Comparison of ENCODE assay signal across 28 cellular contexts in the genomic region with DNA sequence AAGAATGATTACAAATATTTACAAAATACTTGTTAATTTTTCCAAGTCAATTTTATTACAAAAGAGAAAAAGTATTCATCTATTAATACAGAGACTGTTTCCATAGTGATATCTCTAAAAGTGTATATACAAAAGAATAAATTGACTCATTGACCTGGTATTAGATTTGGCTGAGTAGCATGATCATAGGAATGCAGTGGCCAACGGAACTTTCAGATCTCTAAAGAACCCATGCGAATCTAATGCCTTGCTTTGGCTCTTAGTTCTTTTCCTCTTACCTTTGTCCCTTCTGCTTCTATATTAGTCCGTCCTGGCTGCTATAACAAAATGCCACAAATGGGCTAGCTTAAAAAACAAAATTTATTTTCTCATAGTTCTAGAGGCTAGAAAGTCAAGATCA.
"Had no signal": no experiment of that assay in that cellular context is flagged by ENCODE, and none has a peak within 500 bp of the region (broad histone marks: within the 10 kb centered on the region; RNA-seq: fewer than 3 reads in every experiment).

No MANE protein-coding gene starts in this region.

- H3K27ac ChIP-seq: ascending aorta, colonic mucosa, dorsolateral prefrontal cortex, foreskin keratinocyte, gastrocnemius medialis, heart left ventricle, VCaP had no signal

- DNase-seq: activated CD4-positive, alpha-beta memory T cell treated with anti-CD3 and anti-CD28 coated beads, Interleukin-2, amount 10 ng/mL, durations not matched to agents 7 days and 5 days; activated CD4-positive, alpha-beta T cell treated with anti-CD3 and anti-CD28 coated beads for 1 hour; activated CD4-positive, alpha-beta T cell treated with anti-CD3 and anti-CD28 coated beads for 4 hours; activated CD4-positive, alpha-beta T cell treated with anti-CD3 and anti-CD28 coated beads, Interleukin-2, amount 10 ng/mL, durations not matched to agents 7 days and 5 days; activated CD4-positive, alpha-beta T cell treated with anti-CD3 and anti-CD28 coated beads, Interleukin-2, amount 50 U/mL, for 4 hours; activated CD8-positive, alpha-beta memory T cell treated with anti-CD3 and anti-CD28 coated beads, Interleukin-2, amount 50 U/mL, for 48 hours; activated gamma-delta T cell; activated naive CD4-positive, alpha-beta T cell; activated naive CD4-positive, alpha-beta T cell treated with anti-CD3 and anti-CD28 coated beads, Interleukin-2, amount 10 ng/mL, durations not matched to agents 7 days and 5 days; activated naive CD8-positive, alpha-beta T cell treated with anti-CD3 and anti-CD28 coated beads, Interleukin-2, amount 10 ng/mL, durations not matched to agents 7 days and 5 days; activated T-cell treated with anti-CD3 and anti-CD28 coated beads for 4 hours; activated T-cell treated with anti-CD3 and anti-CD28 coated beads, Interleukin-2, amount 50 U/mL, for 24 hours; activated T-cell treated with anti-CD3 and anti-CD28 coated beads, Interleukin-2, amount 50 U/mL, for 72 hours; caudate nucleus; colonic mucosa; dorsolateral prefrontal cortex; effector memory CD4-positive, alpha-beta T cell; endodermal cell; foreskin keratinocyte; gastrocnemius medialis; glutamatergic neuron; heart left ventricle; T-helper 2 cell had no signal

- H3K9me3 ChIP-seq: ascending aorta, colonic mucosa, gastrocnemius medialis had no signal

- H3K4me3 ChIP-seq: ascending aorta, colonic mucosa, dorsolateral prefrontal cortex, gastrocnemius medialis, heart left ventricle had no signal

- H3K27me3 ChIP-seq: ascending aorta, colonic mucosa, dorsolateral prefrontal cortex, foreskin keratinocyte, gastrocnemius medialis, heart left ventricle had no signal

- ATAC-seq: activated naive CD4-positive, alpha-beta T cell treated with anti-CD3 and anti-CD28 coated beads, Interleukin-2, amount 50 U/mL, for 72 hours; activated T-cell treated with anti-CD3 and anti-CD28 coated beads, Interleukin-2, amount 50 U/mL, for 72 hours; esophagus mucosa; foreskin keratinocyte; gastrocnemius medialis; heart left ventricle; WTC11 had no signal

- H3K4me1 ChIP-seq: ascending aorta, colonic mucosa, foreskin keratinocyte, gastrocnemius medialis, heart left ventricle had no signal

- H3K36me3 ChIP-seq: ascending aorta, colonic mucosa, gastrocnemius medialis, heart left ventricle had no signal
